25 cellular contexts compared by ENCODE assay signal in the genomic region with DNA sequence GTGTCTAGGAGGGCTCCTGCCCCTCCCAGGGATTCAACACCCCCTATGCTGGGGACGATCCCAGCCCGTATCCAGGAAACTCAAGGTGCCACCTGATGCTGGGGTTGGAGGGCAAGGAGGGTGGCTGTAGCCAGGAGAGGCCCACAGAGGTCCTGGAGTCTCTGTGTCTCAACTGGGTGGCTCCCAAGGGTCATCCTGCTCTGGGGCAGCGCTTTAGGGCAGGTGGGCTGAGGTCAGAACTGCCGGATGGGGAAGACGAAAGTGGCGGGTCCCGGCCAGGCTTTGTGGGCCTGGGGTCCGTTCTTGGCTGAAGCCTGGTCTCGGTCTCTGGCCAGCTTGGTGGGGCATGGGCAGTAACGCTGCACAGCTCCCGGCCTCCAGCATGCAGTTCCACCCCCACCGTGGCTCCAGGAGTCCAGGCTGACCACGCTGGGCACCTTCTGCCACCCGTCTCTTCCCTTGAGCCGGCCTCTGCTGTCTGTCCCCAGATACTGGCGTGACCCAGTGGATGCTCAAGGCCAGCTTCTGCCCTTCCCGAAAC. TPM values are rescaled to one million over a fixed set of nuclear protein-coding genes. Genes with fewer than 3 reads are reported as not detected.
DNase-seq lines count a peak whose midpoint lies in the region; ATAC-seq, FAIRE-seq and TF ChIP-seq lines count a peak whose summit lies in the region.
"Had no signal": no experiment of that assay in that cellular context is flagged by ENCODE, and none has a peak within 500 bp of the region (broad histone marks: within the 10 kb centered on the region; RNA-seq: fewer than 3 reads in every experiment).

No MANE protein-coding gene starts in this region.

- H4K91ac ChIP-seq in H1 (replicated peaks; ENCODE audit: insufficient read length, low read length) (no peak overlapping the region), neuronal stem cell (ENCODE audit: low read depth, low read length, poor library complexity) (no peak overlapping the region)

- no peak overlapping the region for H2BK20ac ChIP-seq in H1 (ENCODE audit: low read length)

- H2AFZ ChIP-seq in H1 (ENCODE audit: low read length) (no peak overlapping the region), neuronal stem cell (ENCODE audit: low read length) (no peak overlapping the region)
- H2AFZ ChIP-seq: PC-9 had no signal

- no peak overlapping the region for H3K23ac ChIP-seq in H1 (ENCODE audit: insufficient read length)
- H3K23ac ChIP-seq in neuronal stem cell (ENCODE audit: low read depth, low read length, poor library complexity), result peak overlapping the region; percentile 44

- no peak for TF ChIP-seq EP300 in H1 (IDR thresholded peaks at IDR 0.05; ENCODE audit: borderline replicate concordance in 1 of 2, low read depth in 2 of 2, low read length in 2 of 2)

- H3K4me3 ChIP-seq in NT2/D1 (ENCODE audit: insufficient read length, low read depth) (no peak overlapping the region), H1 (ENCODE audit: extremely low read depth in 1 of 4, insufficient read depth in 2 of 4, low read depth in 3 of 4, low read length in 4 of 4) (no peak overlapping the region), neuronal stem cell (ENCODE audit: low read length in 2 of 2) (no peak overlapping the region)
- H3K4me3 ChIP-seq: PC-9 had no signal

- no peak overlapping the region; the same call in 1 of the 2 replicates for H2BK5ac ChIP-seq in H1 (ENCODE audit: low read depth, low read length)
- peak overlapping the region; percentile 93 for H2BK5ac ChIP-seq in neuronal stem cell (ENCODE audit: low read length)

- H2BK120ac ChIP-seq in H1 (replicated peaks; ENCODE audit: low read depth, low read length) (no peak overlapping the region), neuronal stem cell (ENCODE audit: low read depth, low read length) (no peak overlapping the region)

- no peak overlapping the region for H3K18ac ChIP-seq in H1 (ENCODE audit: extremely low read depth, low read length)
- H3K18ac ChIP-seq in neuronal stem cell (ENCODE audit: low read length), result peak overlapping the region; percentile 87

- H4K20me1 ChIP-seq in H1 (replicated peaks in 1 of 2; ENCODE audit: control insufficient read depth in 1 of 2, insufficient read depth in 2 of 2, low read length in 2 of 2), result peaks cover 0 to 9% of the 10 kb centered on the region in 2 experiments

- H3K27me3 ChIP-seq in NT2/D1 (ENCODE audit: insufficient read depth, insufficient read length) (no peaks in the 10 kb centered on the region), H1 (replicated peaks in 1 of 4; ENCODE audit: control insufficient read depth in 3 of 4, extremely low read depth in 1 of 4, insufficient read depth in 3 of 4, low read length in 3 of 4) (peaks cover 0 to 4% (median 0%) of the 10 kb centered on the region in 4 experiments; a peak in 2 of 7 replicates), neuronal stem cell (ENCODE audit: control insufficient read depth in 3 of 3, insufficient read depth in 3 of 3, low read depth in 1 of 3, low read length in 3 of 3) (peaks cover 0 to 5% (median 0%) of the 10 kb centered on the region in 3 experiments)
- H3K27me3 ChIP-seq: BE2C had no signal

- H3K56ac ChIP-seq in H1 (replicated peaks; ENCODE audit: insufficient read length, low read depth, low read length), result no peak overlapping the region

- H3K79me1 ChIP-seq in H1 (ENCODE audit: low read depth, low read length) (no peaks in the 10 kb centered on the region; the same call in 1 of the 2 replicates), neuronal stem cell (ENCODE audit: low read depth, low read length) (peaks cover 11% of the 10 kb centered on the region)

- no peak for TF ChIP-seq RAD21 in H1 (IDR thresholded peaks at IDR 0.05 in 1 of 2, conservative IDR thresholded peaks at IDR 0.05 in 1 of 2; ENCODE audit: low read depth in 2 of 2, low read length in 2 of 2)

- H2BK12ac ChIP-seq in H1 (ENCODE audit: low read depth, low read length) (no peak overlapping the region), neuronal stem cell (ENCODE audit: low read length) (no peak overlapping the region)

- H3K23me2 ChIP-seq in H1 (ENCODE audit: low read depth, low read length), result no peaks in the 10 kb centered on the region

- H2AK5ac ChIP-seq in H1 (ENCODE audit: low read depth, low read length) (no peak overlapping the region), neuronal stem cell (ENCODE audit: low read depth, low read length) (peak overlapping the region; percentile 90)

- FAIRE-seq in H1 (lab: Jason Lieb, UNC), result no peak
- FAIRE-seq: D721Med, G401.6, GM18507, H54 had no signal

- H3K4me1 ChIP-seq in NT2/D1 (ENCODE audit: insufficient read depth, insufficient read length) (peaks cover 28% of the 10 kb centered on the region), H1 (replicated peaks in 1 of 4; ENCODE audit: control insufficient read depth in 3 of 4, insufficient read depth in 4 of 4, low read length in 3 of 4) (peaks cover 0 to 19% (median 10%) of the 10 kb centered on the region in 4 experiments; a peak in 6 of 7 replicates), neuronal stem cell (ENCODE audit: control insufficient read depth in 2 of 2, insufficient read depth in 1 of 2, low read depth in 1 of 2, low read length in 2 of 2) (peaks cover 4 to 9% of the 10 kb centered on the region in 2 donors)
- H3K4me1 ChIP-seq: BE2C had no signal

- peak in 1 of 2 experiments; percentile 31; a peak in 1 of 3 replicates for TF ChIP-seq POLR2A in H1 (IDR thresholded peaks at IDR 0.05; ENCODE audit: control extremely low read depth in 1 of 2, low read depth in 2 of 2, low read length in 2 of 2)

- ATAC-seq in HG03135 (IDR thresholded peaks at IDR 0.05; ENCODE audit: unreplicated experiment) (no peak), HG03460 (IDR thresholded peaks at IDR 0.05; ENCODE audit: unreplicated experiment) (no peak)
- ATAC-seq: CD8-positive, alpha-beta T cell had no signal

- H3K4me2 ChIP-seq in H1 (ENCODE audit: insufficient read depth in 1 of 2, low read depth in 2 of 2, low read length in 2 of 2) (no peak overlapping the region), neuronal stem cell (ENCODE audit: insufficient read depth, low read length, poor library complexity, severe bottlenecking) (no peak overlapping the region)
- H3K4me2 ChIP-seq: PC-9 had no signal

- peak; percentile 43 for DNase-seq in DMS53 (lab: John Stamatoyannopoulos, UW)
- DNase-seq in DMS53 treated with DMSO at 0.1 percent for 48 hours (lab: John Stamatoyannopoulos, UW; ENCODE audit: unreplicated experiment), result no peak
- DNase-seq in NT2/D1 (ENCODE audit: low read depth, low spot score), result no peak
- no peak for DNase-seq in H1 (ENCODE audit: low read depth in 1 of 2, low spot score in 2 of 2)
- DNase-seq in neuronal stem cell (ENCODE audit: low spot score), result no peak
- no peak for DNase-seq in foreskin melanocyte
- DNase-seq: BE2C; CD8-positive, alpha-beta T cell; DND-41; NCI-H1048; NCI-H1436 treated with DMSO at 0.1 percent for 48 hours; NCI-H2029 treated with DMSO at 0.1 percent for 48 hours; NCI-H2171 treated with DMSO at 0.1 percent for 48 hours; NCI-H748 treated with DMSO at 0.1 percent for 48 hours; PC-9; SHP77 had no signal

- H3K27ac ChIP-seq in H1 (ENCODE audit: low read depth, low read length) (no peak overlapping the region), neuronal stem cell (replicated peaks; ENCODE audit: low read length) (no peak overlapping the region)
- H3K27ac ChIP-seq: 22Rv1, PC-9 had no signal

- H3K4ac ChIP-seq in H1 (replicated peaks; ENCODE audit: insufficient read length, low read depth, low read length) (no peak overlapping the region), neuronal stem cell (ENCODE audit: low read length) (no peak overlapping the region)

- no peak overlapping the region for H4K5ac ChIP-seq in H1 (ENCODE audit: insufficient read length, low read depth, low read length)

- no peak overlapping the region for H3K14ac ChIP-seq in H1 (ENCODE audit: insufficient read length)
- H3K14ac ChIP-seq in neuronal stem cell (ENCODE audit: low read length), result peak overlapping the region; percentile 3

- no peaks in the 10 kb centered on the region for H3K79me2 ChIP-seq in H1 (ENCODE audit: control insufficient read depth in 1 of 2, insufficient read depth in 2 of 2, low read length in 2 of 2)

- POLR2A ChIA-PET in H1 (lab: Charles Lee; ENCODE audit: partially characterized antibody), result interaction anchor here (1.1 to 3.7 kb wide), 4 partner anchors 8 to 67 kb away, joined by 3 to 26 read pairs (median 4); no protein-coding TSS in a partner anchor

- H4K8ac ChIP-seq in H1 (ENCODE audit: extremely low read depth, insufficient read depth, low read length) (peak overlapping the region; percentile 23; the same call in 1 of the 2 replicates), neuronal stem cell (ENCODE audit: low read depth, low read length) (no peak overlapping the region)

- no peak for TF ChIP-seq CTCF in H1 (IDR thresholded peaks at IDR 0.05; ENCODE audit: control extremely low read depth in 1 of 3, insufficient read depth in 1 of 3, low read depth in 1 of 3, low read length in 3 of 3)

- H3K9ac ChIP-seq in NT2/D1 (ENCODE audit: insufficient read length, low read depth) (peak overlapping the region; percentile 42), H1 (replicated peaks in 1 of 4; ENCODE audit: extremely low read depth in 1 of 4, low read depth in 3 of 4, low read length in 3 of 4) (no peak overlapping the region), neuronal stem cell (ENCODE audit: low read depth, low read length, poor library complexity) (peak overlapping the region; percentile 4)

- WGBS in H1 (ENCODE audit: extremely low coverage in 1 of 2, insufficient coverage in 1 of 2, insufficient read length in 1 of 2, insufficient replicate concordance in 2 of 2, low coverage in 1 of 2, low lambda C conversion rate in 2 of 2, missing lambda C conversion rate in 1 of 2), 2 experiments, result 88% methylated on average over 17 of the region's 17 CpGs; no CpG with 5 or more reads in 1 of the 2 experiments
- no CpG with 5 or more reads among the region's 17 CpGs for WGBS in neuronal stem cell (ENCODE audit: extremely low coverage in 2 of 2, insufficient read length in 2 of 2, insufficient replicate concordance in 1 of 2), 2 donors

- no peak overlapping the region for H2BK15ac ChIP-seq in H1 (ENCODE audit: low read length)
- no peak overlapping the region for H2BK15ac ChIP-seq in neuronal stem cell (ENCODE audit: low read length)

- H3K36me3 ChIP-seq in NT2/D1 (ENCODE audit: insufficient read depth, insufficient read length, low read length) (peaks cover 70% of the 10 kb centered on the region), H1 (ENCODE audit: control insufficient read depth in 2 of 4, insufficient read depth in 4 of 4, low read length in 3 of 4) (peaks cover 0 to 26% (median 5%) of the 10 kb centered on the region in 4 experiments; a peak in 4 of 8 replicates), neuronal stem cell (replicated peaks in 1 of 2; ENCODE audit: control insufficient read depth in 2 of 2, insufficient read depth in 2 of 2, low read length in 2 of 2) (peaks cover 23 to 42% of the 10 kb centered on the region in 2 donors)

- CTCF ChIA-PET in H1 (lab: Charles Lee; ENCODE audit: partially characterized antibody), result interaction anchor here (0.7 to 9.9 kb wide), 21 partner anchors 9 to 255 kb away, joined by 3 to 81 read pairs (median 7); partner anchors contain the start of genes ARFGAP1 and BIRC7

- H3K9me3 ChIP-seq in NT2/D1 (ENCODE audit: insufficient read depth, low read length), result no peaks in the 10 kb centered on the region
- H3K9me3 ChIP-seq in H1 (ENCODE audit: insufficient read depth in 2 of 2, low read depth in 1 of 2, low read length in 1 of 2), result no peaks in the 10 kb centered on the region
- H3K9me3 ChIP-seq in neuronal stem cell (replicated peaks in 1 of 2; ENCODE audit: control insufficient read depth in 2 of 2, insufficient read depth in 1 of 2, low read depth in 1 of 2, low read length in 2 of 2), result no peaks in the 10 kb centered on the region
- H3K9me3 ChIP-seq: BE2C had no signal

RNA-seq across cellular contexts. Expression of gene COL20A1, which starts 2.8 kb away (rescaled TPM):
- 0.17 and 0.19 TPM in 2 replicates for total RNA-seq in H1 (2021; fragmentation: NEBNext Ultra II Directional; extraction: Animal tissue kit (Norgen Biotek cat#: 25700))
- polyA plus RNA-seq in H1 (2011; rRNA removed), result 0.21 and 0.61 TPM in 2 replicates
- 0.41 TPM for polyA plus RNA-seq in H1 (2011; cell fraction: cytosol; rRNA removed)
- polyA plus RNA-seq in H1 (2011; cell fraction: nucleus; rRNA removed), result 5.9 TPM
- 0.08 to 1.0 TPM (median 0.66 TPM) in 4 replicates for polyA plus RNA-seq in H1 (2012, experiment 1 of 2)
- polyA plus RNA-seq in H1 (2012, experiment 2 of 2), result 0.07 TPM
- 0.06 TPM for polyA plus RNA-seq in H1 (2013, experiment 1 of 2)
- polyA plus RNA-seq in H1 (2013, experiment 2 of 2), result 0.06 TPM
- polyA minus RNA-seq in H1 (2011; rRNA and poly(A)+ RNA removed), result 0.07 and 0.09 TPM in 2 replicates
- 0.37 TPM for polyA minus RNA-seq in H1 (2011; cell fraction: cytosol; rRNA and poly(A)+ RNA removed)
- polyA minus RNA-seq in H1 (2011; cell fraction: nucleus; rRNA and poly(A)+ RNA removed), result 1.9 TPM
- polyA plus RNA-seq in neuronal stem cell (2013, experiment 1 of 2), result 0.13 TPM
- 0.08 TPM for polyA plus RNA-seq in neuronal stem cell (2013, experiment 2 of 2)
- total RNA-seq: PC-9 had no signal

RNA-seq across cellular contexts. Expression of gene ARFGAP1, which starts 17.6 kb away (rescaled TPM):
- 93.0 and 100 TPM in 2 replicates for total RNA-seq in H1 (2021; fragmentation: NEBNext Ultra II Directional; extraction: Animal tissue kit (Norgen Biotek cat#: 25700))
- 93.7 and 136 TPM in 2 replicates for polyA plus RNA-seq in H1 (2011; rRNA removed)
- polyA plus RNA-seq in H1 (2011; cell fraction: cytosol; rRNA removed), result 110 TPM
- 723 TPM for polyA plus RNA-seq in H1 (2011; cell fraction: nucleus; rRNA removed)
- polyA plus RNA-seq in H1 (2012, experiment 1 of 2), result 84.2 to 119 TPM (median 111 TPM) in 4 replicates
- 65.8 TPM for polyA plus RNA-seq in H1 (2012, experiment 2 of 2)
- 59.7 TPM for polyA plus RNA-seq in H1 (2013, experiment 1 of 2)
- 49.0 TPM for polyA plus RNA-seq in H1 (2013, experiment 2 of 2)
- 37.5 and 49.1 TPM in 2 replicates for polyA minus RNA-seq in H1 (2011; rRNA and poly(A)+ RNA removed)
- polyA minus RNA-seq in H1 (2011; cell fraction: cytosol; rRNA and poly(A)+ RNA removed), result 44.3 TPM
- 123 TPM for polyA minus RNA-seq in H1 (2011; cell fraction: nucleus; rRNA and poly(A)+ RNA removed)
- polyA plus RNA-seq in neuronal stem cell (2013, experiment 1 of 2), result 60.7 TPM
- 56.3 TPM for polyA plus RNA-seq in neuronal stem cell (2013, experiment 2 of 2)

RNA-seq across cellular contexts. Expression of gene NKAIN4, which starts 35.9 kb away (rescaled TPM):
- total RNA-seq in H1 (2021; fragmentation: NEBNext Ultra II Directional; extraction: Animal tissue kit (Norgen Biotek cat#: 25700)), result 6.6 and 6.9 TPM in 2 replicates
- polyA plus RNA-seq in H1 (2011; rRNA removed), result 17.0 and 21.9 TPM in 2 replicates
- polyA plus RNA-seq in H1 (2011; cell fraction: cytosol; rRNA removed), result 13.2 TPM
- polyA plus RNA-seq in H1 (2011; cell fraction: nucleus; rRNA removed), result 27.5 TPM
- 4.5 to 10.2 TPM (median 8.1 TPM) in 4 replicates for polyA plus RNA-seq in H1 (2012, experiment 1 of 2)
- 6.7 TPM for polyA plus RNA-seq in H1 (2012, experiment 2 of 2)
- polyA plus RNA-seq in H1 (2013, experiment 1 of 2), result 8.1 TPM
- 5.9 TPM for polyA plus RNA-seq in H1 (2013, experiment 2 of 2)
- 5.3 and 5.5 TPM in 2 replicates for polyA minus RNA-seq in H1 (2011; rRNA and poly(A)+ RNA removed)
- 4.3 TPM for polyA minus RNA-seq in H1 (2011; cell fraction: cytosol; rRNA and poly(A)+ RNA removed)
- polyA minus RNA-seq in H1 (2011; cell fraction: nucleus; rRNA and poly(A)+ RNA removed), result 7.0 TPM
- 39.2 TPM for polyA plus RNA-seq in neuronal stem cell (2013, experiment 1 of 2)
- polyA plus RNA-seq in neuronal stem cell (2013, experiment 2 of 2), result 40.2 TPM
- total RNA-seq: CD8-positive, alpha-beta T cell; MCF 10A; NCI-H460; PC-9 had no signal

RNA-seq across cellular contexts. Expression of gene BIRC7, which starts 54.5 kb away (rescaled TPM):
- 0.41 TPM in 1 of 2 replicates, not detected in the other for total RNA-seq in H1 (2021; fragmentation: NEBNext Ultra II Directional; extraction: Animal tissue kit (Norgen Biotek cat#: 25700))
- polyA plus RNA-seq in H1 (2011; rRNA removed), result 0.11 and 0.16 TPM in 2 replicates
- polyA plus RNA-seq in H1 (2011; cell fraction: cytosol; rRNA removed), result 0.16 TPM
- polyA plus RNA-seq in H1 (2011; cell fraction: nucleus; rRNA removed), result 0.77 TPM
- 0.19 TPM in 1 of 4 replicates, not detected in the others for polyA plus RNA-seq in H1 (2012, experiment 1 of 2)
- polyA plus RNA-seq in H1 (2012, experiment 2 of 2), result not detected
- polyA plus RNA-seq in H1 (2013, experiment 1 of 2), result 0.06 TPM
- polyA plus RNA-seq in H1 (2013, experiment 2 of 2), result 0.06 TPM
- polyA minus RNA-seq in H1 (2011; rRNA and poly(A)+ RNA removed), result not detected in 2 replicates
- not detected for polyA minus RNA-seq in H1 (2011; cell fraction: cytosol; rRNA and poly(A)+ RNA removed)
- polyA minus RNA-seq in H1 (2011; cell fraction: nucleus; rRNA and poly(A)+ RNA removed), result not detected
- 0.03 TPM for polyA plus RNA-seq in neuronal stem cell (2013, experiment 1 of 2)
- polyA plus RNA-seq in neuronal stem cell (2013, experiment 2 of 2), result 0.06 TPM
- total RNA-seq: MCF 10A, PC-9 had no signal

Comparison
In these comparisons a context has a peak if more than half of its experiments do, and no peak if none do; other contexts are left out.
1. H3K9ac ChIP-seq: peak in NT2/D1 (single experiment) and neuronal stem cell (single experiment); none in H1 (0 of 4).